ENCODE assay signal across 8 cellular contexts in the genomic region with DNA sequence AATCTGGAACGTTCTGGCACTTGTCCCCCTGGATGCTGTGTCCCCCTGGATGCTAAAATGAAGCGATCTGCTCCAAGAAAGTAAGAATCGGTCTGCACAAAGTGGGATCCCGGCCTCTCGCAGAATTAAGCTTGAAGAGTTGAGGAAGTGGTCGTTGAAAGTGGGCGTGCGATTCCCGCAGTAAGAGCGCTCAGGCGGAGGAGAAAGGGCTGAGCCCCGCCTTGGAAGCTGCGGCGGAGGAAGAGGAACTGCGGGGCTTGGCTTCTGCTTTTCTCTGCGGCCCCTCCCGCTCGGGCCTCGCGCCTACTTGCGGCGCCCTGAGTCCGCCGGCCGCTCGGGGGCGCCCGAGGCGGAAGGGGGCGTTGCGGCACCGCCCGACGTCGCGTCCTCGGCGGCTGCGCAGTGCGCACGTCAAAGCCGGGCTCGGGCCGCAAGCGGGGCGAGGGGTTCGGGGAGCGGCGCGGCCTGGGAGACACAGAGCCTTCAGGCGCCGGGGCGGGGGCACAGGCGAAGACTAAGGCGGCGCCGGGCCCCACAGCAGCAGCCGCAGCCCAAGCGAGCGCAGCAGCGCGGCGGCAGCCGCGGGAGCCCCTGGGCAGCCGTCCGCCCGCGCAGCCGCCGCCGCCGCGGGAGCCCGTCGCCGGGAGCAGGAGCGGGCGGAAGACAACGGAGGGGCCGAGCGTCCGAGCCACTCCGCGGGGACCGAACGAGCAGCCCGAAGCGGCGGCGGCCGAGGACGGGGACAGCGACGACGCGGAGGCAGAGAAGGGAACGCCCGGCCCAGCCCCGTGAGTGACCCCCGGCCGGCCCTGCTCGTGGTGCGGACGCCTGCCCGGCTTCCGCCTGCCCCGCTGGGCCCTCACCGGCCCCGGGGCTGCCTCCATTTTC. TPM values are rescaled to one million over a fixed set of nuclear protein-coding genes. Genes with fewer than 3 reads are reported as not detected.
DNase-seq lines count a peak whose midpoint lies in the region; ATAC-seq and TF ChIP-seq lines count a peak whose summit lies in the region.

TSS of gene CAB39 (plus strand) at position 400 of the 888 bp plus-strand sequence. CDS start 47,160 bp downstream, outside the sequence.

- peak within 1 kb of the TSS; percentile 70 for H2AFZ ChIP-seq in OCI-LY1 (ENCODE audit: low read length)

- ATAC-seq in GM21423 (IDR thresholded peaks at IDR 0.05; ENCODE audit: unreplicated experiment) = peak; percentile 85

- no peaks in the 10 kb centered on the region for H4K20me1 ChIP-seq in OCI-LY1 (ENCODE audit: insufficient read depth, low read length)

- peak within 1 kb of the TSS; percentile 83 for H3K9ac ChIP-seq in HUES6 (ENCODE audit: low read length)
- H3K9ac ChIP-seq in OCI-LY1 (ENCODE audit: low read length) = peak within 1 kb of the TSS; percentile 68

- peak within 1 kb of the TSS; percentile 89 for H3K4me3 ChIP-seq in HUES6 (ENCODE audit: low read depth, low read length)
- H3K4me3 ChIP-seq in OCI-LY1 (ENCODE audit: low read depth, low read length, poor library complexity, severe bottlenecking) = peak within 1 kb of the TSS; percentile 70
- H3K4me3 ChIP-seq in mononuclear cell (ENCODE audit: low read length) = peak within 1 kb of the TSS; percentile 86

- H3F3A ChIP-seq in OCI-LY1 (ENCODE audit: insufficient read depth, low read length) = no peaks in the 10 kb centered on the region

- TF ChIP-seq CTCF in OCI-LY1 (IDR thresholded peaks at IDR 0.05; ENCODE audit: low read length) = peak; percentile 78

- peak within 1 kb of the TSS; percentile 89 for H3K4me2 ChIP-seq in OCI-LY1 (ENCODE audit: low read length)

- H3K36me3 ChIP-seq in HUES6 (ENCODE audit: control insufficient read depth, insufficient read depth, low read length) (no peaks in the 10 kb centered on the region; the same call in 1 of the 2 replicates), OCI-LY1 (ENCODE audit: insufficient read depth, low read length) (peaks cover 6% of the 10 kb centered on the region; the same call in 1 of the 2 replicates)

- no peaks in the 10 kb centered on the region for H3K9me2 ChIP-seq in OCI-LY1 (ENCODE audit: low read depth, low read length)

- H3K27ac ChIP-seq in HUES6 (ENCODE audit: low read depth, low read length) (peak within 1 kb of the TSS; percentile 13; the same call in 1 of the 2 replicates), OCI-LY1 (ENCODE audit: low read depth, low read length, poor library complexity, severe bottlenecking) (peak within 1 kb of the TSS; percentile 55)

- H3K9me3 ChIP-seq in HUES6 (ENCODE audit: control insufficient read depth, insufficient read depth, low read depth, low read length) (no peaks in the 10 kb centered on the region), OCI-LY1 (ENCODE audit: low read length) (no peaks in the 10 kb centered on the region), mononuclear cell (ENCODE audit: low read depth, low read length) (no peaks in the 10 kb centered on the region)

- DNase-seq in D341Med (ENCODE audit: low spot score) (peak; percentile 96), epidermal melanocyte (ENCODE audit: insufficient read length, low spot score) (peak; percentile 82)
- DNase-seq in activated CD8-positive, alpha-beta memory T cell treated with anti-CD3 and anti-CD28 coated beads, Interleukin-2, amount 50 U/mL, for 48 hours = peak; percentile 93
- peak; percentile 62 to 74 for DNase-seq in stimulated activated CD8-positive, alpha-beta memory T cell treated with anti-CD3 and anti-CD28 coated beads, Interleukin-4, amount 100 ng/mL, for 1 hour (ENCODE audit: low read depth in 2 of 2, low spot score in 1 of 2)

- H3K4me1 ChIP-seq in HUES6 (ENCODE audit: control insufficient read depth, insufficient read depth, low read length) = peaks cover 18% of the 10 kb centered on the region
- H3K4me1 ChIP-seq in OCI-LY1 (ENCODE audit: insufficient read depth, low read length, severe bottlenecking) = peaks cover 49% of the 10 kb centered on the region
- H3K4me1 ChIP-seq in mononuclear cell (ENCODE audit: insufficient read depth, low read length) = peaks cover 65% of the 10 kb centered on the region

- H3K27me3 ChIP-seq in HUES6 (ENCODE audit: control insufficient read depth, insufficient read depth, low read length) (no peaks in the 10 kb centered on the region), OCI-LY1 (ENCODE audit: insufficient read depth, low read length) (no peaks in the 10 kb centered on the region), mononuclear cell (ENCODE audit: insufficient read depth, low read length) (no peaks in the 10 kb centered on the region)

- peaks cover 44% of the 10 kb centered on the region for H3K79me2 ChIP-seq in OCI-LY1 (ENCODE audit: insufficient read depth, low read length)

RNA-seq across cellular contexts. Expression of gene CAB39, which starts in this region (rescaled TPM):
- total RNA-seq in mononuclear cell = 81.0 TPM

Comparison
In these comparisons a context has a peak if more than half of its experiments do, and no peak if none do; other contexts are left out.
1. Peak in every context shown above with its lines: DNase-seq, ATAC-seq, H3K4me3 ChIP-seq and H3K27ac ChIP-seq.